ENCODE assay signal across 9 cellular contexts in the genomic region with DNA sequence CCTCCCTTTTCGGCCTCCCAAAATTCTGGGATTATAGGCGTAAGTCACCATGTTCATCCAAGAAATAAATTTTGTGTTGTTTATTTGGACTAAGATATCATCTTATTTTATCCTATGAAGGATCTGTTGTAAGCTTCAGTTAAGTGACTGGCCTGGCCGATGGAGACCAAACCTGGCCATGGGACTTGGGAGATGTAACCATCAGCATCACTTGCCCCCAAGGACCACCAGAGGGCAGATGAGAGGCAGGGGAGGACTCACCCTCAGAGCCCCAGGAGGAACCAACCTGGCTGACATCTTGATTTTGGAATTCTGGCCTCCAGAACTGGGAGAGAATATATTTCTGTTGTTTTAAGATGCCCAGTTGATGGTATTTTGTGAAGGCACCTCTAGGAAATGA.
DNase-seq lines count a peak whose midpoint lies in the region; ATAC-seq and TF ChIP-seq lines count a peak whose summit lies in the region.
"Had no signal": no experiment of that assay in that cellular context is flagged by ENCODE, and none has a peak within 500 bp of the region (broad histone marks: within the 10 kb centered on the region; RNA-seq: fewer than 3 reads in every experiment).

No MANE protein-coding gene starts in this region.

- H3K4me2 ChIP-seq in DND-41 (ENCODE audit: insufficient read depth, low read length), result no peak overlapping the region

- DNase-seq in DND-41 (peak; percentile 63), NCI-H1105 treated with DMSO at 0.1 percent for 48 hours (lab: John Stamatoyannopoulos, UW) (peak; percentile 20), endothelial cell (ENCODE audit: low spot score) (peak; percentile 30)
- no peak for DNase-seq in activated CD8-positive, alpha-beta memory T cell treated with anti-CD3 and anti-CD28 coated beads for 24 hours

- no peaks in the 10 kb centered on the region for H3K36me3 Mint-ChIP-seq in endothelial cell (ENCODE audit: low read depth, unreplicated experiment)

- H3K9me3 ChIP-seq in DND-41 (ENCODE audit: insufficient read depth, low read length, severe bottlenecking), result peaks cover 13% of the 10 kb centered on the region

- peaks cover 58% of the 10 kb centered on the region for H3K36me3 ChIP-seq in DND-41 (ENCODE audit: insufficient read depth, low read length)

- H3K4me3 Mint-ChIP-seq in endothelial cell (ENCODE audit: unreplicated experiment), result no peak overlapping the region

- H3K9me3 Mint-ChIP-seq in endothelial cell (ENCODE audit: unreplicated experiment), result no peaks in the 10 kb centered on the region

- H3K27ac ChIP-seq in 22Rv1 (no peak overlapping the region), DND-41 (ENCODE audit: low read length) (peak overlapping the region; percentile 72; the same call in 1 of the 2 replicates)

- no peaks in the 10 kb centered on the region for H3K27me3 ChIP-seq in DND-41 (ENCODE audit: insufficient read depth, low read length, poor library complexity)

- H3K27ac Mint-ChIP-seq in endothelial cell (ENCODE audit: unreplicated experiment), result no peak overlapping the region

- TF ChIP-seq CTCF in 22Rv1 (IDR thresholded peaks at IDR 0.05), result peak; percentile 52
- peak; percentile 80 for TF ChIP-seq CTCF in DND-41 (IDR thresholded peaks at IDR 0.05; ENCODE audit: borderline replicate concordance, extremely low read depth, low read length, poor library complexity, severe bottlenecking)
- peak; percentile 58 for TF ChIP-seq CTCF in endothelial cell (IDR thresholded peaks at IDR 0.05; ENCODE audit: unreplicated experiment)

- H3K4me1 ChIP-seq in DND-41 (ENCODE audit: insufficient read depth, low read length), result peaks cover 44% of the 10 kb centered on the region

- peaks cover 2% of the 10 kb centered on the region for H3K27me3 Mint-ChIP-seq in endothelial cell (ENCODE audit: unreplicated experiment)

- no peaks in the 10 kb centered on the region for H3K4me1 Mint-ChIP-seq in endothelial cell (ENCODE audit: unreplicated experiment)

- no peak overlapping the region for H3K4me3 ChIP-seq in DND-41 (ENCODE audit: low read depth in 1 of 2, low read length in 2 of 2)
- H3K4me3 ChIP-seq: lung had no signal

- H3K9ac ChIP-seq in DND-41 (ENCODE audit: low read depth, low read length), result no peak overlapping the region

- no peaks in the 10 kb centered on the region for H4K20me1 ChIP-seq in DND-41 (ENCODE audit: insufficient read depth, low read length)

- H2AFZ ChIP-seq in DND-41 (ENCODE audit: low read depth, low read length), result no peak overlapping the region

- peaks cover 40% of the 10 kb centered on the region for H3K79me2 ChIP-seq in DND-41 (ENCODE audit: insufficient read depth, low read length)

- ATAC-seq in DND-41 (ENCODE audit: insufficient read depth, low read depth), result peak; percentile 50; the same call in 2 of the 3 replicates
- ATAC-seq in HG03196 (IDR thresholded peaks at IDR 0.05; ENCODE audit: unreplicated experiment), result no peak
- ATAC-seq in HG02642 (IDR thresholded peaks at IDR 0.05; ENCODE audit: poor library complexity, unreplicated experiment), result no peak
- no peak for ATAC-seq in HG03039 (IDR thresholded peaks at IDR 0.05; ENCODE audit: unreplicated experiment)
